In the genomic region with DNA sequence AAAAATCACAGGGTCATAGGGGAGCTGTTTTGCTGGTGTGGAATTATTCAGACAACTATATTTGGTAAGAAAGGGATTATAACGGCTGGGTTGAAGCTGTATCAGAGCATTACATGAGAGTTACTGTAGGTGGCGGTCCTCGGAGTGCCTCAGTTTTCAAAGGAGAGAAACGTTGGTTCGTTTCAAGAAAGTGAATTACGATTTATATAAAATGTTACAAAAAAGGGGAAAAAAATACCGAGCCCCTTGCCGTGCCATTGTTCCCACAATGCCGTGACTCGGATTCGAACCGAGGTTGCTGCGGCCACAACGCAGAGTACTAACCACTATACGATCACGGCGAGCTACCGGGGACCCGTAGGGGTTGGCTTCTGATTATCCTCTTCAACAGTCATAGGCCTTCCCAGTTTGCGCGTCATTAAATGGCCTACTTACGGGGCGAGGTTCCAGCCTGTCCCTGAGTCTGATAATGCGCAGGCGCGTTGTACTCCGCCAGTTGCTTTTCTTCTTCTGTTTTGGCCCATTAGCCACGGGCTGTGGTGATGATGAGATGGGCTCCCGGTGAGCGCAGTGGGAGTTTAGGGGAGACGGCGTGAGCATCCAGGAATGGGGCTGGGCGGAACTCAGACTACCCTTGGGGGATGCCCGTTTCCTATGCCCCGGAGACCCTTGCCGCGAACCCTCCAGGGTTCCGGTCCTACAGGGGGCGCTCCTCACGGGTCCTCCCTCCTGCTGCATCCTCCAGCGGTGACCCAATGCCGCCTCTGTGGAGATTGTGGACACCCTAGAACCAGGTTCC, we compare ENCODE assay signal across 8 cellular contexts. TPM values are rescaled to one million over a fixed set of nuclear protein-coding genes. Genes with fewer than 3 reads are reported as not detected.
A peak's percentile ranks its signal among the peaks of the same experiment; 100 is the strongest.
DNase-seq lines count a peak whose midpoint lies in the region; ATAC-seq and TF ChIP-seq lines count a peak whose summit lies in the region.

No MANE protein-coding gene starts in this region.

- no peaks in the 10 kb centered on the region for H3K9me3 ChIP-seq in Caco-2
- no peaks in the 10 kb centered on the region for H3K9me3 ChIP-seq in mucosa of descending colon

- TF ChIP-seq CTCF in Caco-2 (IDR thresholded peaks at IDR 0.05; ENCODE audit: insufficient read depth in 1 of 2, low read depth in 1 of 2, low read length in 1 of 2, severe bottlenecking in 1 of 2, unreplicated experiment in 1 of 2) (peak; percentile 68 to 69), epithelial cell of esophagus (IDR thresholded peaks at IDR 0.05; ENCODE audit: insufficient read depth, low read depth, low read length, missing control alignments) (peak; percentile 68), mucosa of descending colon (IDR thresholded peaks at IDR 0.05) (peak; percentile 31)

- H3K4me1 ChIP-seq in Caco-2 (no peaks in the 10 kb centered on the region), mucosa of descending colon (ENCODE audit: low read depth) (no peaks in the 10 kb centered on the region)

- H3K4me1 Mint-ChIP-seq in Caco-2 (ENCODE audit: low read depth, unreplicated experiment) = peaks cover 7% of the 10 kb centered on the region

- H3K27me3 Mint-ChIP-seq in Caco-2 (ENCODE audit: insufficient read depth, unreplicated experiment) = no peaks in the 10 kb centered on the region

- no peaks in the 10 kb centered on the region for H3K9me3 Mint-ChIP-seq in Caco-2 (ENCODE audit: unreplicated experiment)

- H3K4me3 ChIP-seq in Caco-2 (ENCODE audit: low read depth, low read length) = peak overlapping the region; percentile 59
- peak overlapping the region; percentile 81 for H3K4me3 ChIP-seq in epithelial cell of esophagus (ENCODE audit: low read length)
- peak overlapping the region; percentile 36 for H3K4me3 ChIP-seq in mucosa of descending colon

- peak; percentile 91 to 94 for DNase-seq in Caco-2
- DNase-seq in HS-5 (ENCODE audit: low read depth) = peak; percentile 96
- DNase-seq in NOMO-1 treated with dmso at 0.1 percent for 144 hours (lab: John Stamatoyannopoulos, UW; ENCODE audit: unreplicated experiment) = peak; percentile 91
- DNase-seq in activated CD8-positive, alpha-beta memory T cell treated with anti-CD3 and anti-CD28 coated beads, Interleukin-2, amount 50 U/mL, for 24 hours (ENCODE audit: extremely low read depth) = peak; percentile 85
- peak; percentile 95 for DNase-seq in epithelial cell of esophagus (ENCODE audit: low read depth)
- peak; percentile 94 to 97 (median 94) for DNase-seq in mucosa of descending colon
- DNase-seq in stimulated activated CD8-positive, alpha-beta memory T cell treated with anti-CD3 and anti-CD28 coated beads, Interleukin-4, amount 100 ng/mL, for 1 hour (ENCODE audit: low read depth in 2 of 2, low spot score in 1 of 2) = peak; percentile 84 to 89

- no peaks in the 10 kb centered on the region for H3K27me3 ChIP-seq in Caco-2 (replicated peaks; ENCODE audit: control insufficient read depth, insufficient read depth, low read length)

- H3K4me3 Mint-ChIP-seq in Caco-2 (ENCODE audit: unreplicated experiment) = no peak overlapping the region

- ATAC-seq in GM19468 (IDR thresholded peaks at IDR 0.05; ENCODE audit: extremely low read depth, unreplicated experiment) = peak; percentile 18
- peak; percentile 76 for ATAC-seq in mucosa of descending colon

- CTCF ChIA-PET in Caco-2 (lab: Charles Lee) = interaction anchor here (0.8 to 6.5 kb wide), 3 partner anchors 8 to 75 kb away, joined by 3 to 66 read pairs (median 4); no protein-coding TSS in a partner anchor

- no peaks in the 10 kb centered on the region for H3K36me3 Mint-ChIP-seq in Caco-2 (ENCODE audit: insufficient read depth, unreplicated experiment)

- POLR2A ChIA-PET in Caco-2 (lab: Charles Lee) = interaction anchor here (0.5 to 0.6 kb wide), 2 partner anchors 22 to 33 kb away, joined by 3 to 4 read pairs; no protein-coding TSS in a partner anchor

- H3K36me3 ChIP-seq in Caco-2 (ENCODE audit: control insufficient read depth, insufficient read depth, low read length) (no peaks in the 10 kb centered on the region), mucosa of descending colon (ENCODE audit: low read depth) (peaks cover 4% of the 10 kb centered on the region)

- no TSS peak for BruUV-seq in Caco-2 (replicated peaks; lab: Mats Ljungman, UMichigan)

- no peak overlapping the region for H3K27ac Mint-ChIP-seq in Caco-2 (ENCODE audit: unreplicated experiment)

- intact Hi-C loops in Caco-2 (cut with micrococcal nuclease; ENCODE audit: unreplicated experiment) = loop anchor here (1.0 kb wide), 1 partner anchor 10 kb away; no protein-coding TSS in a partner anchor
- intact Hi-C loops in mucosa of descending colon (cut with DNase I, micrococcal nuclease) = no loop called here

RNA-seq across cellular contexts. Expression of gene SHF, which starts 10.8 kb away (rescaled TPM):
- total RNA-seq in Caco-2 (2022) (11.9 and 12.9 TPM in 2 replicates), mucosa of descending colon (10 to 100 TPM in 2 of 3 donors, 1 to 10 TPM in 1; 5.4 to 19.2 (median 14.9) TPM)

RNA-seq across cellular contexts. Expression of gene SLC28A2, which starts 53.5 kb away (rescaled TPM):
- 0.11 and 0.14 TPM in 2 replicates for total RNA-seq in Caco-2 (2022)
- total RNA-seq in mucosa of descending colon = 1 to 10 TPM; 1.2 to 3.5 (median 2.6) TPM

Comparison
In these comparisons a context has a peak if more than half of its experiments do, and no peak if none do; other contexts are left out.
1. Peak in every context shown above with its lines: DNase-seq, ATAC-seq and H3K4me3 ChIP-seq.